ENCODE assay signal across 8 cellular contexts in the genomic region with DNA sequence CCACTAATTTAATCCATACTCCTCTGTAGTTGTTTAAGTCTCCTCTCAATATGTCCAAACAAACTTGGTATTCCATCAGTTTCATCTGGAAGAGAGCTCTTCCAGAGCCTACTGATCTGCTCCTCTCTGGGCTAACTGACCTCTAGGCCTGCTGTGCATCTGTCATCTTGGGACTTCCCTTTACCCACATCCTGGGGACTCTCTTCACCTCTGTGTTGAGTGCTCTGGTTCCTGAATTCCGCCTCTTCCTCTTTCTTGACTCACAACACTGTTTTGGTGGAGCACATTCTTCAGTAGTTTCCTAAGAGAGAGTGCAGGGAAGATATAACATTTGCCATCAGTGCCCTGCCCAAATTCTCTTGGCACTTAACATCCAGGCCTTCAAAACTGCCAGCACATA. TPM values are rescaled to one million over a fixed set of nuclear protein-coding genes. Genes with fewer than 3 reads are reported as not detected.
DNase-seq lines count a peak whose midpoint lies in the region; ATAC-seq and TF ChIP-seq lines count a peak whose summit lies in the region.
"Not testable (repeated sequence)": the region's sequence is repeated elsewhere in the genome, so short reads cannot be mapped to it uniquely, and the experiment has no call there.

No MANE protein-coding gene starts in this region.

- H4K8ac ChIP-seq in IMR-90 (ENCODE audit: low read depth in 2 of 2, low read length in 2 of 2), result not testable (repeated sequence)

- peak; percentile 63 for ATAC-seq in GM18907 (IDR thresholded peaks at IDR 0.05; ENCODE audit: unreplicated experiment)
- ATAC-seq in GM21447 (IDR thresholded peaks at IDR 0.05; ENCODE audit: unreplicated experiment), result peak; percentile 51
- peak; percentile 62 for ATAC-seq in HG02798 (IDR thresholded peaks at IDR 0.05; ENCODE audit: poor library complexity, unreplicated experiment)
- peak; percentile 44 for ATAC-seq in IMR-90 (ENCODE audit: low read depth)
- peak; percentile 73 for ATAC-seq in activated T-helper 17 cell treated with anti-CD3 and anti-CD28 coated beads, Interleukin-2, amount 50 U/mL, for 72 hours (replicated peaks)
- peak; percentile 49 to 79 (median 56) for ATAC-seq in heart right ventricle
- ATAC-seq in naive thymus-derived CD4-positive, alpha-beta T cell, result peak; percentile 91
- ATAC-seq in upper lobe of right lung, result peak; percentile 96

- not testable (repeated sequence) for H3K9me3 ChIP-seq in IMR-90 (ENCODE audit: control insufficient read depth, insufficient read depth, low read length); heart right ventricle; naive thymus-derived CD4-positive, alpha-beta T cell (ENCODE audit: control insufficient read depth in 2 of 3, low read length in 3 of 3); upper lobe of right lung

- not testable (repeated sequence) for H3K27ac Mint-ChIP-seq in activated T-helper 17 cell treated with anti-CD3 and anti-CD28 coated beads, Interleukin-2, amount 50 U/mL, for 72 hours; naive thymus-derived CD4-positive, alpha-beta T cell

- not testable (repeated sequence) for H2AK5ac ChIP-seq in IMR-90 (ENCODE audit: low read depth, low read length)

- H3K4ac ChIP-seq in IMR-90 (ENCODE audit: low read depth, low read length), result not testable (repeated sequence)

- not testable (repeated sequence) for H3K4me3 ChIP-seq in IMR-90 (ENCODE audit: insufficient read depth, low read depth, low read length); heart right ventricle; naive thymus-derived CD4-positive, alpha-beta T cell (ENCODE audit: low read length); upper lobe of right lung

- not testable (repeated sequence) for H2BK120ac ChIP-seq in IMR-90 (ENCODE audit: low read depth, low read length)

- H3K9ac ChIP-seq in IMR-90 (ENCODE audit: low read depth, low read length), result not testable (repeated sequence)

- H4K5ac ChIP-seq in IMR-90 (ENCODE audit: low read depth, low read length), result not testable (repeated sequence)

- not testable (repeated sequence) for H3K14ac ChIP-seq in IMR-90 (replicated peaks; ENCODE audit: low read depth, low read length)

- not testable (repeated sequence) for H3K4me1 ChIP-seq in IMR-90 (ENCODE audit: control insufficient read depth, insufficient read depth, low read length); heart right ventricle; naive thymus-derived CD4-positive, alpha-beta T cell (ENCODE audit: control insufficient read depth in 2 of 2, insufficient read depth in 2 of 2, low read length in 2 of 2); upper lobe of right lung

- H2BK5ac ChIP-seq in IMR-90 (ENCODE audit: low read depth, low read length, poor library complexity, severe bottlenecking), result not testable (repeated sequence)

- not testable (repeated sequence) for H2BK15ac ChIP-seq in IMR-90 (ENCODE audit: low read depth, low read length)

- in situ Hi-C loops in IMR-90 (cut with MboI; ENCODE audit: low sequenced_read_pairs), result not testable (repeated sequence)

- H2AK9ac ChIP-seq in IMR-90 (replicated peaks; ENCODE audit: low read depth, low read length, poor library complexity), result not testable (repeated sequence)

- intact Hi-C loops in IMR-90 (cut with micrococcal nuclease); heart right ventricle (cut with DNase I); naive thymus-derived CD4-positive, alpha-beta T cell (cut with micrococcal nuclease); upper lobe of right lung (cut with DNase I): not testable (repeated sequence)

- H3K9me3 Mint-ChIP-seq in activated T-helper 17 cell treated with anti-CD3 and anti-CD28 coated beads, Interleukin-2, amount 50 U/mL, for 72 hours; naive thymus-derived CD4-positive, alpha-beta T cell: not testable (repeated sequence)

- not testable (repeated sequence) for DNase-seq in IMR-90; heart right ventricle; naive thymus-derived CD4-positive, alpha-beta T cell; upper lobe of right lung

- POLR2A ChIA-PET in IMR-90 (lab: Charles Lee; ENCODE audit: unreplicated experiment); naive thymus-derived CD4-positive, alpha-beta T cell (lab: Charles Lee): not testable (repeated sequence)

- H4K91ac ChIP-seq in IMR-90 (ENCODE audit: insufficient read depth, low read depth, low read length), result not testable (repeated sequence)

- not testable (repeated sequence) for H2BK20ac ChIP-seq in IMR-90 (ENCODE audit: low read depth, low read length)

- not testable (repeated sequence) for H3K27ac ChIP-seq in IMR-90 (ENCODE audit: insufficient read depth, low read length); heart right ventricle; naive thymus-derived CD4-positive, alpha-beta T cell (ENCODE audit: low read depth, low read length); upper lobe of right lung

- H3K27me3 Mint-ChIP-seq in activated T-helper 17 cell treated with anti-CD3 and anti-CD28 coated beads, Interleukin-2, amount 50 U/mL, for 72 hours; naive thymus-derived CD4-positive, alpha-beta T cell: not testable (repeated sequence)

- BruUV-seq in IMR-90 (replicated peaks; lab: Mats Ljungman, UMichigan), result not testable (repeated sequence)

- not testable (repeated sequence) for H3K9me1 ChIP-seq in IMR-90 (ENCODE audit: insufficient read depth, low read length)

- not testable (repeated sequence) for H3K23ac ChIP-seq in IMR-90 (ENCODE audit: low read depth, low read length)

- CTCF ChIA-PET in IMR-90 (lab: Yijun Ruan, JAX); naive thymus-derived CD4-positive, alpha-beta T cell (lab: Charles Lee): not testable (repeated sequence)

- H3K36me3 Mint-ChIP-seq in activated T-helper 17 cell treated with anti-CD3 and anti-CD28 coated beads, Interleukin-2, amount 50 U/mL, for 72 hours (ENCODE audit: low read depth); naive thymus-derived CD4-positive, alpha-beta T cell: not testable (repeated sequence)

- not testable (repeated sequence) for H3K79me1 ChIP-seq in IMR-90 (ENCODE audit: low read depth in 1 of 2, low read length in 2 of 2)

- TF ChIP-seq CTCF in IMR-90 (conservative IDR thresholded peaks at IDR 0.05; ENCODE audit: low read depth, low read length); heart right ventricle (IDR thresholded peaks at IDR 0.05); upper lobe of right lung (IDR thresholded peaks at IDR 0.05): not testable (repeated sequence)

- WGBS in IMR-90 (ENCODE audit: extremely low coverage in 2 of 2, insufficient read length in 1 of 2), 2 experiments, result no CpG with 5 or more reads among the region's 1 CpG
- no CpG with 5 or more reads among the region's 1 CpG for WGBS in heart right ventricle, 2 donors

- not testable (repeated sequence) for H3K18ac ChIP-seq in IMR-90 (ENCODE audit: low read depth, low read length)

- not testable (repeated sequence) for H3K4me1 Mint-ChIP-seq in activated T-helper 17 cell treated with anti-CD3 and anti-CD28 coated beads, Interleukin-2, amount 50 U/mL, for 72 hours; naive thymus-derived CD4-positive, alpha-beta T cell

- H2AFZ ChIP-seq in IMR-90 (replicated peaks; ENCODE audit: low read length, poor library complexity), result not testable (repeated sequence)

- dilution Hi-C loops in IMR-90 (cut with HindIII; ENCODE audit: low sequenced_read_pairs, unreplicated experiment), result not testable (repeated sequence)

- TF ChIP-seq RAD21 in IMR-90 (IDR thresholded peaks at IDR 0.05; ENCODE audit: low read length), result not testable (repeated sequence)

- not testable (repeated sequence) for H4K20me1 ChIP-seq in IMR-90 (ENCODE audit: insufficient read depth, low read length)

- H3K4me3 Mint-ChIP-seq in activated T-helper 17 cell treated with anti-CD3 and anti-CD28 coated beads, Interleukin-2, amount 50 U/mL, for 72 hours; naive thymus-derived CD4-positive, alpha-beta T cell: not testable (repeated sequence)

- not testable (repeated sequence) for H3K56ac ChIP-seq in IMR-90 (ENCODE audit: extremely low read depth, insufficient read depth, low read length)

- not testable (repeated sequence) for H3K4me2 ChIP-seq in IMR-90 (ENCODE audit: low read depth, low read length)

- H3K27me3 ChIP-seq in IMR-90 (ENCODE audit: control insufficient read depth, insufficient read depth, low read length); heart right ventricle; naive thymus-derived CD4-positive, alpha-beta T cell (ENCODE audit: control insufficient read depth in 2 of 2, insufficient read depth in 2 of 2, low read length in 2 of 2); upper lobe of right lung: not testable (repeated sequence)

- H3K36me3 ChIP-seq in IMR-90 (ENCODE audit: control insufficient read depth, insufficient read depth, low read length); heart right ventricle; naive thymus-derived CD4-positive, alpha-beta T cell (ENCODE audit: control insufficient read depth in 2 of 3, insufficient read depth in 3 of 3, low read length in 3 of 3); upper lobe of right lung: not testable (repeated sequence)

- not testable (repeated sequence) for TF ChIP-seq POLR2A in IMR-90 (IDR thresholded peaks at IDR 0.05; ENCODE audit: low read depth, low read length)

RNA-seq across cellular contexts. Expression of a gene that starts 55.9 kb away (rescaled TPM):
- total RNA-seq in IMR-90 (2012; rRNA removed), result 51.7 and 55.4 TPM in 2 replicates
- 23.6 and 24.8 TPM in 2 replicates for polyA plus RNA-seq in IMR-90 (2012; rRNA removed)
- 22.3 and 24.0 TPM in 2 replicates for polyA plus RNA-seq in IMR-90 (2012; cell fraction: cytosol; rRNA removed)
- 11.7 and 12.8 TPM in 2 replicates for polyA plus RNA-seq in IMR-90 (2012; cell fraction: nucleus; rRNA removed; ENCODE audit: low replicate concordance)
- 10 to 100 TPM; 26.3 to 45.1 TPM for total RNA-seq in activated T-helper 17 cell treated with anti-CD3 and anti-CD28 coated beads, Interleukin-2, amount 50 U/mL, for 72 hours
- total RNA-seq in heart right ventricle, result 10 to 100 TPM in 8 of 10 donors, 1 to 10 TPM in 2; 6.6 to 18.4 (median 10.8) TPM
- 10 to 100 TPM in 1 of 2 donors, 1 to 10 TPM in 1; 6.3 to 10.9 TPM for polyA plus RNA-seq in heart right ventricle
- 10 to 100 TPM; 44.9 to 97.5 (median 82.2) TPM for total RNA-seq in naive thymus-derived CD4-positive, alpha-beta T cell
- 10 to 100 TPM; 15.7 to 18.3 TPM for polyA plus RNA-seq in naive thymus-derived CD4-positive, alpha-beta T cell
- 41.3 TPM for total RNA-seq in upper lobe of right lung

Comparison
In these comparisons a context has a peak if more than half of its experiments do, and no peak if none do; other contexts are left out.
1. ATAC-seq: peak in every context shown above with its lines; median percentile 96 in upper lobe of right lung; 91 in naive thymus-derived CD4-positive, alpha-beta T cell; 73 in activated T-helper 17 cell treated with anti-CD3 and anti-CD28 coated beads, Interleukin-2, amount 50 U/mL, for 72 hours; 63 in GM18907; 62 in HG02798; 56 in heart right ventricle; 51 in GM21447; 44 in IMR-90.